Comparison of ENCODE assay signal across 25 cellular contexts in the genomic region with DNA sequence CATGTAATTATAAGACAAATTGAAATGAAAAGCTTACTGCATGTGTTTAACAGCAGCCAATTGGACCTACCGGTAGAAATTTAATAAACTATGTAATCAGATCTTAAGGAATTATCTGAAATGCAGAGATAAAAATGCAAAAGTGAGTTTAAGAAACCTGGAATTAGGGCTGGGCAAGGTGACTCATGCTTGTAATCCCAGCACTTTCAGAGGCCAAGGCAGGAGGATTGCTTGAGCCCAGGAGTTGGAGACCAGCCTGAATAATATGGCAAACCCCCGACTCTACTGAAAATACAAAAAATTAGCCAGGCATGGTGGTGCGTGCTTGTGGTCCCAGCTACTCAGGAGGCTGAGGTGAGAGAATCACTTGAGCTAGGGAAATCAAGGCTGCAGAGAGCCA.
DNase-seq lines count a peak whose midpoint lies in the region; ATAC-seq, FAIRE-seq and TF ChIP-seq lines count a peak whose summit lies in the region.
"Had no signal": no experiment of that assay in that cellular context is flagged by ENCODE, and none has a peak within 500 bp of the region (broad histone marks: within the 10 kb centered on the region; RNA-seq: fewer than 3 reads in every experiment).

No MANE protein-coding gene starts in this region.

- CTCF ChIA-PET in activated naive CD4-positive, alpha-beta T cell treated with anti-CD3 and anti-CD28 coated beads, Interleukin-2, amount 10 ng/mL, durations not matched to agents 7 days and 5 days (lab: Charles Lee), result no interaction called here
- CTCF ChIA-PET in activated naive CD4-positive, alpha-beta T cell treated with anti-CD3 and anti-CD28 coated beads for 36 hours (lab: Charles Lee), result interaction anchor here (1.1 to 1.2 kb wide), 2 partner anchors 11 to 15 kb away, joined by 3 read pairs; no protein-coding TSS in a partner anchor
- CTCF ChIA-PET in K562 (lab: Yijun Ruan, JAX; ENCODE audit: low intra/inter-chr PET ratio), result no interaction called here

- no peaks in the 10 kb centered on the region for H3K9me3 ChIP-seq in K562 (replicated peaks; ENCODE audit: control insufficient read depth, insufficient read depth, low read depth, low read length)
- H3K9me3 ChIP-seq: ascending aorta, right atrium auricular region had no signal

- peaks cover 83% of the 10 kb centered on the region for H3K79me2 ChIP-seq in K562 (ENCODE audit: control insufficient read depth, insufficient read depth, low read length)

- H3K9me3 Mint-ChIP-seq in activated naive CD4-positive, alpha-beta T cell treated with anti-CD3 and anti-CD28 coated beads, Interleukin-2, amount 10 ng/mL, durations not matched to agents 7 days and 5 days, result no peaks in the 10 kb centered on the region
- no peaks in the 10 kb centered on the region for H3K9me3 Mint-ChIP-seq in activated naive CD4-positive, alpha-beta T cell treated with anti-CD3 and anti-CD28 coated beads for 36 hours
- no peaks in the 10 kb centered on the region for H3K9me3 Mint-ChIP-seq in type B pancreatic cell
- H3K9me3 Mint-ChIP-seq: activated T-cell treated with anti-CD3 and anti-CD28 coated beads, Interleukin-2, amount 50 U/mL, for 4 hours; CD8-positive, alpha-beta T cell had no signal

- TF ChIP-seq RAD21 in K562 (CRISPR knock-in tag; conservative IDR thresholded peaks at IDR 0.05 in 1 of 2, IDR thresholded peaks at IDR 0.05 in 1 of 2), result no peak

- no peaks in the 10 kb centered on the region for H3K27me3 ChIP-seq in K562 (ENCODE audit: control insufficient read depth in 2 of 2, insufficient read depth in 2 of 2, low read length in 2 of 2)
- H3K27me3 ChIP-seq: ascending aorta, right atrium auricular region had no signal

- no peaks in the 10 kb centered on the region for H3K9me1 ChIP-seq in K562 (ENCODE audit: control insufficient read depth, insufficient read depth, low read length)

- intact Hi-C loops in activated naive CD4-positive, alpha-beta T cell treated with anti-CD3 and anti-CD28 coated beads for 36 hours (cut with micrococcal nuclease), result no loop called here
- intact Hi-C loops in K562 (cut with micrococcal nuclease), result no loop called here

- 32% methylated on average over 3 of the region's 3 CpGs for WGBS in K562 (ENCODE audit: insufficient coverage, low coverage, missing lambda C conversion rate)

- H3K9ac ChIP-seq in K562 (ENCODE audit: insufficient read depth in 1 of 2, low read depth in 2 of 2, low read length in 2 of 2), result peak overlapping the region in 1 of 2 experiments; percentile 6; a peak in 1 of 4 replicates

- TF ChIP-seq CTCF in K562 (IDR thresholded peaks at IDR 0.05 in 2 of 3, conservative IDR thresholded peaks at IDR 0.05 in 1 of 3; ENCODE audit: insufficient read depth in 2 of 3, low read depth in 1 of 3, low read length in 3 of 3) (no peak), type B pancreatic cell (conservative IDR thresholded peaks at IDR 0.05) (no peak)

- H3K36me3 Mint-ChIP-seq in activated naive CD4-positive, alpha-beta T cell treated with anti-CD3 and anti-CD28 coated beads, Interleukin-2, amount 10 ng/mL, durations not matched to agents 7 days and 5 days, result peaks cover 53% of the 10 kb centered on the region
- peaks cover 17% of the 10 kb centered on the region for H3K36me3 Mint-ChIP-seq in activated naive CD4-positive, alpha-beta T cell treated with anti-CD3 and anti-CD28 coated beads for 36 hours (ENCODE audit: low read depth)
- peaks cover 8% of the 10 kb centered on the region for H3K36me3 Mint-ChIP-seq in type B pancreatic cell

- POLR2A ChIA-PET in K562 (lab: Yijun Ruan, JAX), result interaction anchor here (0.6 to 10.4 kb wide), 13 partner anchors 8 to 434 kb away, joined by 3 to 465 read pairs (median 7); a partner anchor contains a TSS

- H3K27ac Mint-ChIP-seq in activated naive CD4-positive, alpha-beta T cell treated with anti-CD3 and anti-CD28 coated beads, Interleukin-2, amount 10 ng/mL, durations not matched to agents 7 days and 5 days, result peak overlapping the region; percentile 46
- H3K27ac Mint-ChIP-seq in activated naive CD4-positive, alpha-beta T cell treated with anti-CD3 and anti-CD28 coated beads for 36 hours, result no peak overlapping the region
- H3K27ac Mint-ChIP-seq in type B pancreatic cell, result no peak overlapping the region

- no peak overlapping the region for H3K4me3 Mint-ChIP-seq in activated naive CD4-positive, alpha-beta T cell treated with anti-CD3 and anti-CD28 coated beads, Interleukin-2, amount 10 ng/mL, durations not matched to agents 7 days and 5 days
- H3K4me3 Mint-ChIP-seq in activated naive CD4-positive, alpha-beta T cell treated with anti-CD3 and anti-CD28 coated beads for 36 hours, result no peak overlapping the region
- peak overlapping the region; percentile 59 for H3K4me3 Mint-ChIP-seq in type B pancreatic cell
- H3K4me3 Mint-ChIP-seq: activated T-cell treated with anti-CD3 and anti-CD28 coated beads, Interleukin-2, amount 50 U/mL, for 4 hours had no signal

- H3K4me1 Mint-ChIP-seq in activated naive CD4-positive, alpha-beta T cell treated with anti-CD3 and anti-CD28 coated beads, Interleukin-2, amount 10 ng/mL, durations not matched to agents 7 days and 5 days, result peaks cover 61% of the 10 kb centered on the region
- peaks cover 71% of the 10 kb centered on the region for H3K4me1 Mint-ChIP-seq in activated naive CD4-positive, alpha-beta T cell treated with anti-CD3 and anti-CD28 coated beads for 36 hours (ENCODE audit: low read depth)
- H3K4me1 Mint-ChIP-seq in type B pancreatic cell (ENCODE audit: unreplicated experiment), result peaks cover 10% of the 10 kb centered on the region

- H4K20me1 ChIP-seq in K562 (replicated peaks; ENCODE audit: control insufficient read depth, insufficient read depth, low read length), result peaks cover 28% of the 10 kb centered on the region

- no peak for TF ChIP-seq EP300 in K562 (IDR thresholded peaks at IDR 0.05; ENCODE audit: low read length)

- in situ Hi-C loops in K562 (cut with MboI), result no loop called here

- H3K4me3 ChIP-seq in K562, result no peak overlapping the region; the same call in 1 of the 2 replicates
- H3K4me3 ChIP-seq: ascending aorta, right atrium auricular region had no signal

- H3K4me1 ChIP-seq in K562 (replicated peaks in 1 of 2; ENCODE audit: control insufficient read depth in 2 of 2, insufficient read depth in 2 of 2, low read length in 2 of 2), result peaks cover 9 to 15% of the 10 kb centered on the region in 2 experiments; a peak in 4 of 5 replicates

- ATAC-seq in K562, result no peak
- ATAC-seq in GM18519 (IDR thresholded peaks at IDR 0.05; ENCODE audit: low FRiP score, unreplicated experiment), result no peak
- ATAC-seq: activated T-cell treated with anti-CD3 and anti-CD28 coated beads, Interleukin-2, amount 50 U/mL, for 4 hours; CD8-positive, alpha-beta T cell had no signal

- no peak for FAIRE-seq in K562 (lab: Jason Lieb, UNC)
- FAIRE-seq: GM12892, islet of Langerhans had no signal

- no peak for DNase-seq in activated naive CD4-positive, alpha-beta T cell treated with anti-CD3 and anti-CD28 coated beads, Interleukin-2, amount 10 ng/mL, durations not matched to agents 7 days and 5 days
- no peak for DNase-seq in activated naive CD4-positive, alpha-beta T cell treated with anti-CD3 and anti-CD28 coated beads for 36 hours
- peak; percentile 56 for DNase-seq in M059J (ENCODE audit: low read depth)
- DNase-seq in K562 (ENCODE audit: extremely low read depth in 1 of 4, low spot score in 3 of 4), result no peak
- no peak for DNase-seq in type B pancreatic cell (ENCODE audit: extremely low spot score, unreplicated experiment)
- DNase-seq in NCI-H2227 (lab: John Stamatoyannopoulos, UW; ENCODE audit: unreplicated experiment), result no peak
- DNase-seq in NCI-H748 treated with DMSO at 0.1 percent for 48 hours (lab: John Stamatoyannopoulos, UW), result no peak
- DNase-seq: activated CD4-positive, alpha-beta T cell treated with anti-CD3 and anti-CD28 coated beads, Interleukin-2, amount 50 U/mL, for 48 hours; activated naive CD4-positive, alpha-beta T cell treated with anti-CD3 and anti-CD28 coated beads, Interleukin-2, amount 50 U/mL, for 16 hours; activated T-cell treated with anti-CD3 and anti-CD28 coated beads, Interleukin-2, amount 50 U/mL, for 4 hours; CD8-positive, alpha-beta T cell; cerebellar nuclear complex; foreskin fibroblast; H7; hippocampal formation; KG1; NCI-H2029; NCI-H446; NK-92 treated with Interleukin-12 subunit alpha and Interleukin-12 subunit beta, amount 100 ng/mL, for 24 hours; Right ventricle myocardium superior had no signal

- peak overlapping the region; percentile 92 for H3K4me2 ChIP-seq in K562 (ENCODE audit: insufficient read depth, low read length)

- no peak overlapping the region for H2AFZ ChIP-seq in K562 (ENCODE audit: low read depth, low read length)

- peak; percentile 61 for TF ChIP-seq POLR2A in K562 (conservative IDR thresholded peaks at IDR 0.05)

- H3K36me3 ChIP-seq in K562 (ENCODE audit: control insufficient read depth, insufficient read depth, low read length), result peaks cover 51% of the 10 kb centered on the region
- H3K36me3 ChIP-seq: ascending aorta, right atrium auricular region had no signal

- peaks cover 15% of the 10 kb centered on the region for H3K27me3 Mint-ChIP-seq in activated naive CD4-positive, alpha-beta T cell treated with anti-CD3 and anti-CD28 coated beads, Interleukin-2, amount 10 ng/mL, durations not matched to agents 7 days and 5 days
- H3K27me3 Mint-ChIP-seq in activated naive CD4-positive, alpha-beta T cell treated with anti-CD3 and anti-CD28 coated beads for 36 hours (ENCODE audit: low read depth), result peaks cover 13% of the 10 kb centered on the region
- peaks cover 10% of the 10 kb centered on the region for H3K27me3 Mint-ChIP-seq in type B pancreatic cell

- H3K27ac ChIP-seq in K562 (ENCODE audit: extremely low read depth, low read depth, low read length), result peak overlapping the region; percentile 3; the same call in 1 of the 3 replicates
- H3K27ac ChIP-seq: ascending aorta, right atrium auricular region had no signal

- BruUV-seq in K562 (replicated peaks; lab: Mats Ljungman, UMichigan), result no TSS peak

TF ChIP-seq in K562, 482 proteins besides CTCF, POLR2A, EP300 and RAD21 (continues in another document):
- no peak for TF ChIP-seq XRCC4 (IDR thresholded peaks at IDR 0.05; ENCODE audit: extremely low read depth, insufficient read depth, insufficient read length)
- no peak for TF ChIP-seq ZBTB8A (IDR thresholded peaks at IDR 0.05; ENCODE audit: partially characterized antibody)
- no peak for TF ChIP-seq GABPB2 (CRISPR knock-in tag; conservative IDR thresholded peaks at IDR 0.05)
- peak; percentile 69 for TF ChIP-seq JUND (IDR thresholded peaks at IDR 0.05; ENCODE audit: borderline replicate concordance, low read depth, low read length)
- peak; percentile 66; the same call in 2 of the 3 replicates for TF ChIP-seq JUND (tag; IDR thresholded peaks at IDR 0.05; ENCODE audit: borderline replicate concordance, low read depth, low read length)
- TF ChIP-seq ARHGAP35 (IDR thresholded peaks at IDR 0.05; ENCODE audit: partially characterized antibody), result peak; percentile 14
- no peak for TF ChIP-seq ZNF589 (CRISPR knock-in tag; IDR thresholded peaks at IDR 0.05; ENCODE audit: low read depth)
